In the genomic region with DNA sequence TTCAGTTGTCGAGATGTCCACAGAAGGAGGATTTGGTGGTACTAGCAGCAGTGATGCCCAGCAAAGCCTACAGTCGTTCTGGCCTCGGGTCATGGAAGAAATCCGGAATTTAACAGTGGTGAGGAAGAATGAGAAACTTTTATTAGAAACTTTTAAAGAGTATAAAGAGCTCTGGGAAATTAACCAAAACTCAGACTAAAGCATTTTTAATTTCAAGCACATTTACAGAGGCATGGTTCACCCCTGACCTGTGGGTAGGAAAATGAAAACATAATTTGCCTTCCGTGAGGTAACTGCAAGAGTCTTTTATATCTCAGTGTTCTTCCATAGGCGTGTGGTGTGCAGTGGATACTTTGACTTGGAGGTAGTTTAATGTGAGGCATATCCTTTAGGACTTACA, we compare ENCODE assay signal across 23 cellular contexts. TPM values are rescaled to one million over a fixed set of nuclear protein-coding genes. Genes with fewer than 3 reads are reported as not detected.
"Had no signal": no experiment of that assay in that cellular context is flagged by ENCODE, and none has a peak within 500 bp of the region (broad histone marks: within the 10 kb centered on the region; RNA-seq: fewer than 3 reads in every experiment).

No MANE protein-coding gene starts in this region.

- H3K4me3 Mint-ChIP-seq: activated CD4-positive, alpha-beta memory T cell treated with anti-CD3 and anti-CD28 coated beads for 36 hours; activated CD8-positive, alpha-beta memory T cell treated with anti-CD3 and anti-CD28 coated beads, Interleukin-2, amount 10 ng/mL, durations not matched to agents 7 days and 5 days; activated naive CD8-positive, alpha-beta T cell treated with anti-CD3 and anti-CD28 coated beads for 36 hours; dendritic cell treated with granulocyte-macrophage colony-stimulating factor and Interleukin-4, amounts not matched to agents 40 ng/mL and 50 ng/mL, for 4 days; natural killer cell treated with Interleukin-12 subunit alpha and Interleukin-12 subunit beta and Interleukin-15 and Interleukin-18, amount 100 ng/mL, for 72 hours; T-helper 2 cell treated with Interferon-gamma antibody and Interleukin-4, amounts not matched to agents 5 μg/mL and 100 μg/mL, for 36 hours; type B pancreatic cell had no signal

- H3K27me3 ChIP-seq: brain microvascular endothelial cell had no signal

- H3K27me3 Mint-ChIP-seq: activated CD4-positive, alpha-beta memory T cell treated with anti-CD3 and anti-CD28 coated beads for 36 hours; activated CD8-positive, alpha-beta memory T cell treated with anti-CD3 and anti-CD28 coated beads, Interleukin-2, amount 10 ng/mL, durations not matched to agents 7 days and 5 days; activated naive CD8-positive, alpha-beta T cell treated with anti-CD3 and anti-CD28 coated beads for 36 hours; dendritic cell treated with granulocyte-macrophage colony-stimulating factor and Interleukin-4, amounts not matched to agents 40 ng/mL and 50 ng/mL, for 4 days; natural killer cell treated with Interleukin-12 subunit alpha and Interleukin-12 subunit beta and Interleukin-15 and Interleukin-18, amount 100 ng/mL, for 72 hours; progenitor cell of endocrine pancreas; type B pancreatic cell had no signal

- DNase-seq: activated CD4-positive, alpha-beta memory T cell treated with anti-CD3 and anti-CD28 coated beads for 36 hours; activated CD8-positive, alpha-beta memory T cell treated with anti-CD3 and anti-CD28 coated beads, Interleukin-2, amount 10 ng/mL, durations not matched to agents 7 days and 5 days; activated gamma-delta T cell treated with Interleukin-2 at 50 U/mL for 16 hours; activated naive CD8-positive, alpha-beta T cell treated with anti-CD3 and anti-CD28 coated beads for 36 hours; activated T-cell treated with anti-CD3 and anti-CD28 coated beads, Interleukin-2, amount 50 U/mL, for 1 hour; amygdala; brain microvascular endothelial cell; effector memory CD4-positive, alpha-beta T cell; left colon; occipital lobe; right cardiac atrium; SIG-M5; stimulated activated CD4-positive, alpha-beta T cell treated with anti-CD3 and anti-CD28 coated beads, Interleukin-4, amount 100 ng/mL, for 4 hours; stimulated activated CD8-positive, alpha-beta memory T cell treated with anti-CD3 and anti-CD28 coated beads, Interleukin-4, amount 100 ng/mL, for 48 hours; stimulated activated naive CD4-positive, alpha-beta T cell treated with Interleukin-2 at 50 U/mL for 16 hours; substantia nigra had no signal

- H3K27ac ChIP-seq: brain microvascular endothelial cell had no signal

- ATAC-seq: activated CD8-positive, alpha-beta memory T cell treated with anti-CD3 and anti-CD28 coated beads, Interleukin-2, amount 10 ng/mL, durations not matched to agents 7 days and 5 days; natural killer cell treated with Interleukin-12 subunit alpha and Interleukin-12 subunit beta and Interleukin-15 and Interleukin-18, amount 100 ng/mL, for 72 hours; right cardiac atrium had no signal

- H3K4me3 ChIP-seq: smooth muscle cell had no signal

- H3K9me3 Mint-ChIP-seq: activated CD4-positive, alpha-beta memory T cell treated with anti-CD3 and anti-CD28 coated beads for 36 hours; activated naive CD8-positive, alpha-beta T cell treated with anti-CD3 and anti-CD28 coated beads for 36 hours; dendritic cell treated with granulocyte-macrophage colony-stimulating factor and Interleukin-4, amounts not matched to agents 40 ng/mL and 50 ng/mL, for 4 days; natural killer cell treated with Interleukin-12 subunit alpha and Interleukin-12 subunit beta and Interleukin-15 and Interleukin-18, amount 100 ng/mL, for 72 hours; T-helper 2 cell treated with Interferon-gamma antibody and Interleukin-4, amounts not matched to agents 5 μg/mL and 100 μg/mL, for 36 hours; type B pancreatic cell had no signal

- H3K27ac Mint-ChIP-seq: activated CD4-positive, alpha-beta memory T cell treated with anti-CD3 and anti-CD28 coated beads for 36 hours; activated CD8-positive, alpha-beta memory T cell treated with anti-CD3 and anti-CD28 coated beads, Interleukin-2, amount 10 ng/mL, durations not matched to agents 7 days and 5 days; activated naive CD8-positive, alpha-beta T cell treated with anti-CD3 and anti-CD28 coated beads for 36 hours; dendritic cell treated with granulocyte-macrophage colony-stimulating factor and Interleukin-4, amounts not matched to agents 40 ng/mL and 50 ng/mL, for 4 days; progenitor cell of endocrine pancreas; T-helper 2 cell treated with Interferon-gamma antibody and Interleukin-4, amounts not matched to agents 5 μg/mL and 100 μg/mL, for 36 hours; type B pancreatic cell had no signal

RNA-seq across cellular contexts. Expression of gene KCNQ4, which starts 44.8 kb away (rescaled TPM):
- total RNA-seq: lung microvascular endothelial cell, smooth muscle cell had no signal
